Comparison of ENCODE assay signal across 2 cellular contexts in genomic region chr20:43904778-43905177, GRCh38.
TF ChIP-seq lines count a peak whose summit lies in the region.

No MANE protein-coding gene starts in this region.

TF ChIP-seq in A549, 52 proteins besides CTCF, POLR2A, EP300 and RAD21:
- TF ChIP-seq NPAS2 (CRISPR knock-in tag; IDR thresholded peaks at IDR 0.05; ENCODE audit: borderline replicate concordance) (no peak), ATOH8 (CRISPR knock-in tag; IDR thresholded peaks at IDR 0.05; ENCODE audit: low read depth) (no peak), TFCP2L1 (CRISPR knock-in tag; IDR thresholded peaks at IDR 0.05) (no peak), FOXS1 (CRISPR knock-in tag; IDR thresholded peaks at IDR 0.05) (no peak), HDAC2 (IDR thresholded peaks at IDR 0.05) (no peak), CEBPB (IDR thresholded peaks at IDR 0.05) (no peak), BHLHE40 (IDR thresholded peaks at IDR 0.05; ENCODE audit: low read depth, low read length) (no peak), SMC3 (IDR thresholded peaks at IDR 0.05) (no peak)
- TF ChIP-seq, protein P1, sequence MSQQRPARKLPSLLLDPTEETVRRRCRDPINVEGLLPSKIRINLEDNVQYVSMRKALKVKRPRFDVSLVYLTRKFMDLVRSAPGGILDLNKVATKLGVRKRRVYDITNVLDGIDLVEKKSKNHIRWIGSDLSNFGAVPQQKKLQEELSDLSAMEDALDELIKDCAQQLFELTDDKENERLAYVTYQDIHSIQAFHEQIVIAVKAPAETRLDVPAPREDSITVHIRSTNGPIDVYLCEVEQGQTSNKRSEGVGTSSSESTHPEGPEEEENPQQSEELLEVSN (IDR thresholded peaks at IDR 0.05; ENCODE audit: borderline replicate concordance, low read depth) = no peak

TF ChIP-seq in IMR-90, 13 proteins besides CTCF, POLR2A, EP300 and RAD21:
- TF ChIP-seq ELK1 (IDR thresholded peaks at IDR 0.05; ENCODE audit: borderline replicate concordance, low read depth, low read length) (no peak), MXI1 (IDR thresholded peaks at IDR 0.05; ENCODE audit: borderline replicate concordance, low read depth, low read length) (no peak), SMC3 (IDR thresholded peaks at IDR 0.05; ENCODE audit: low read depth, low read length) (no peak), CEBPB (IDR thresholded peaks at IDR 0.05; ENCODE audit: low read depth, low read length) (no peak), FOS (IDR thresholded peaks at IDR 0.05; ENCODE audit: low read depth, low read length) (no peak), USF2 (IDR thresholded peaks at IDR 0.05; ENCODE audit: low read depth, low read length) (no peak), RFX5 (IDR thresholded peaks at IDR 0.05; ENCODE audit: low read depth, low read length) (no peak), CHD1 (IDR thresholded peaks at IDR 0.05; ENCODE audit: low read depth, low read length) (no peak), NFE2L2 (IDR thresholded peaks at IDR 0.05; ENCODE audit: low read depth, low read length) (no peak)
TF ChIP-seq in IMR-90: peak in this region for 0.
